Comparison of ENCODE assay signal across 9 cellular contexts in genomic region chr1:221777434-221778072, GRCh38. TPM values are rescaled to one million over a fixed set of nuclear protein-coding genes. Genes with fewer than 3 reads are reported as not detected.
DNase-seq lines count a peak whose midpoint lies in the region; ATAC-seq and TF ChIP-seq lines count a peak whose summit lies in the region.
"Had no signal": no experiment of that assay in that cellular context is flagged by ENCODE, and none has a peak within 500 bp of the region (broad histone marks: within the 10 kb centered on the region; RNA-seq: fewer than 3 reads in every experiment).

No MANE protein-coding gene starts in this region.

- no peaks in the 10 kb centered on the region for H3K36me3 Mint-ChIP-seq in activated CD4-positive, alpha-beta T cell treated with anti-CD3 and anti-CD28 coated beads for 36 hours (ENCODE audit: low read depth)
- H3K36me3 Mint-ChIP-seq in activated B cell treated with CpG ODN at 0.5 μM for 24 hours (ENCODE audit: low read depth) (no peaks in the 10 kb centered on the region), nephron progenitor cell (ENCODE audit: low read depth) (no peaks in the 10 kb centered on the region)

- intact Hi-C loops in activated CD4-positive, alpha-beta T cell treated with anti-CD3 and anti-CD28 coated beads for 36 hours (cut with DNase I, micrococcal nuclease), result loop anchor here (1.0 to 10.0 kb wide), 13 partner anchors 17 to 338 kb away; partner anchors contain the start of gene DUSP10 (in 1 of the 2)
- intact Hi-C loops in activated B cell treated with CpG ODN at 0.5 μM for 24 hours (cut with micrococcal nuclease) (loop anchor here (1.0 to 5.0 kb wide), 17 partner anchors 16 to 1685 kb away; partner anchors contain the start of genes HLX and IARS2), body of pancreas (cut with DNase I) (no loop called here)

- no peak overlapping the region for H3K4me3 ChIP-seq in body of pancreas
- H3K4me3 ChIP-seq: thoracic aorta had no signal

- ATAC-seq in activated CD4-positive, alpha-beta T cell treated with anti-CD3 and anti-CD28 coated beads for 36 hours, result peak; percentile 76
- peak; percentile 61 for ATAC-seq in HG03097 (IDR thresholded peaks at IDR 0.05; ENCODE audit: low FRiP score, unreplicated experiment)
- peak; percentile 65 for ATAC-seq in activated B cell treated with CpG ODN at 0.5 μM for 24 hours (ENCODE audit: low read depth)
- no peak for ATAC-seq in body of pancreas

- H3K36me3 ChIP-seq in body of pancreas (replicated peaks in 1 of 2; ENCODE audit: insufficient read depth in 1 of 2, low read depth in 2 of 2), result no peaks in the 10 kb centered on the region
- H3K36me3 ChIP-seq: thoracic aorta had no signal

- H3K27me3 Mint-ChIP-seq in activated CD4-positive, alpha-beta T cell treated with anti-CD3 and anti-CD28 coated beads for 36 hours, result no peaks in the 10 kb centered on the region
- H3K27me3 Mint-ChIP-seq in activated B cell treated with CpG ODN at 0.5 μM for 24 hours, result no peaks in the 10 kb centered on the region
- H3K27me3 Mint-ChIP-seq in nephron progenitor cell (ENCODE audit: low read depth, poor library complexity), result peaks cover 12% of the 10 kb centered on the region

- no peak overlapping the region for H3K27ac ChIP-seq in body of pancreas
- H3K27ac ChIP-seq: thoracic aorta had no signal

- DNase-seq in activated CD4-positive, alpha-beta T cell treated with anti-CD3 and anti-CD28 coated beads for 36 hours, result peak; percentile 62
- no peak for DNase-seq in activated CD4-positive, alpha-beta T cell treated with anti-CD3 and anti-CD28 coated beads for 1 hour
- DNase-seq in activated B cell treated with CpG ODN at 0.5 μM for 24 hours (no peak), nephron progenitor cell (no peak), ACHN (no peak), body of pancreas (no peak)
- peak; percentile 52 for DNase-seq in stimulated activated CD8-positive, alpha-beta memory T cell treated with anti-CD3 and anti-CD28 coated beads, Interleukin-4, amount 100 ng/mL, for 48 hours

- WGBS in body of pancreas, 2 donors, result 82 to 95% methylated on average over 8 of the region's 8 CpGs

- H3K4me1 ChIP-seq in body of pancreas, result no peaks in the 10 kb centered on the region

- CTCF ChIA-PET in activated CD4-positive, alpha-beta T cell treated with anti-CD3 and anti-CD28 coated beads for 36 hours (lab: Charles Lee), result interaction anchor here (0.6 to 1.2 kb wide), 5 partner anchors 32 to 102 kb away, joined by 3 read pairs; no protein-coding TSS in a partner anchor
- CTCF ChIA-PET in activated B cell treated with CpG ODN at 0.5 μM for 24 hours (lab: Charles Lee), result interaction anchor here (0.9 to 4.4 kb wide), 7 partner anchors 22 to 300 kb away, joined by 3 to 24 read pairs (median 5); partner anchors contain the start of gene DUSP10

- no peak for TF ChIP-seq POLR2A in body of pancreas (IDR thresholded peaks at IDR 0.05)

- no peaks in the 10 kb centered on the region for H3K9me3 Mint-ChIP-seq in activated CD4-positive, alpha-beta T cell treated with anti-CD3 and anti-CD28 coated beads for 36 hours (ENCODE audit: low read depth)
- H3K9me3 Mint-ChIP-seq in activated B cell treated with CpG ODN at 0.5 μM for 24 hours (no peaks in the 10 kb centered on the region), nephron progenitor cell (no peaks in the 10 kb centered on the region)

- peak; percentile 34 for TF ChIP-seq CTCF in activated B cell treated with CpG ODN at 0.5 μM for 24 hours (IDR thresholded peaks at IDR 0.05)
- no peak for TF ChIP-seq CTCF in nephron progenitor cell (IDR thresholded peaks at IDR 0.05)
- TF ChIP-seq CTCF in body of pancreas (IDR thresholded peaks at IDR 0.05), result no peak

- POLR2A ChIA-PET in activated CD4-positive, alpha-beta T cell treated with anti-CD3 and anti-CD28 coated beads for 36 hours (lab: Charles Lee), result interaction anchor here (0.6 to 1.6 kb wide), 4 partner anchors 16 to 36 kb away, joined by 3 to 9 read pairs (median 4); partner anchors contain the start of gene DUSP10
- POLR2A ChIA-PET in activated B cell treated with CpG ODN at 0.5 μM for 24 hours (lab: Charles Lee), result interaction anchor here (0.9 to 8.7 kb wide), 24 partner anchors 11 to 898 kb away, joined by 3 to 229 read pairs (median 5); partner anchors contain the start of genes DUSP10 and HLX

- H3K27ac Mint-ChIP-seq in activated CD4-positive, alpha-beta T cell treated with anti-CD3 and anti-CD28 coated beads for 36 hours, result peak overlapping the region; percentile 87
- H3K27ac Mint-ChIP-seq in activated B cell treated with CpG ODN at 0.5 μM for 24 hours (peak overlapping the region; percentile 95), nephron progenitor cell (no peak overlapping the region)

- H3K4me1 Mint-ChIP-seq in activated CD4-positive, alpha-beta T cell treated with anti-CD3 and anti-CD28 coated beads for 36 hours, result peaks cover 63% of the 10 kb centered on the region
- H3K4me1 Mint-ChIP-seq in activated B cell treated with CpG ODN at 0.5 μM for 24 hours (peaks cover 78% of the 10 kb centered on the region), nephron progenitor cell (peaks cover 9% of the 10 kb centered on the region)

- H3K27me3 ChIP-seq in body of pancreas, result no peaks in the 10 kb centered on the region

- no peaks in the 10 kb centered on the region for H3K9me3 ChIP-seq in body of pancreas
- H3K9me3 ChIP-seq: thoracic aorta had no signal

- H3K4me3 Mint-ChIP-seq in activated CD4-positive, alpha-beta T cell treated with anti-CD3 and anti-CD28 coated beads for 36 hours, result peak overlapping the region; percentile 11
- H3K4me3 Mint-ChIP-seq in activated B cell treated with CpG ODN at 0.5 μM for 24 hours (peak overlapping the region; percentile 75), nephron progenitor cell (no peak overlapping the region)

- in situ Hi-C loops in ACHN (cut with HindIII; ENCODE audit: low pct_ligation_motif_present, low pct_unique_long_range_greater_than_20kb, low sequenced_read_pairs), result no loop called here

RNA-seq across cellular contexts. Expression of gene DUSP10, which starts 35.7 kb away (rescaled TPM):
- total RNA-seq in activated CD4-positive, alpha-beta T cell treated with anti-CD3 and anti-CD28 coated beads for 36 hours, result 1 to 10 TPM; 7.3 to 9.2 TPM
- total RNA-seq in activated B cell treated with CpG ODN at 0.5 μM for 24 hours (36.6 and 39.5 TPM in 2 replicates), body of pancreas (10 to 100 TPM in 1 of 2 donors, 1 to 10 TPM in 1; 5.4 to 12.2 TPM)

Comparison
In these comparisons a context has a peak if more than half of its experiments do, and no peak if none do; other contexts are left out.
1. DNase-seq: peak in activated CD4-positive, alpha-beta T cell treated with anti-CD3 and anti-CD28 coated beads for 36 hours (single experiment) and stimulated activated CD8-positive, alpha-beta memory T cell treated with anti-CD3 and anti-CD28 coated beads, Interleukin-4, amount 100 ng/mL, for 48 hours (single experiment); none in activated CD4-positive, alpha-beta T cell treated with anti-CD3 and anti-CD28 coated beads for 1 hour (single experiment), activated B cell treated with CpG ODN at 0.5 μM for 24 hours (single experiment), nephron progenitor cell (single experiment), ACHN (single experiment) and body of pancreas (0 of 4).